In genomic region chr11:11077898-11078297, GRCh38 we compare ENCODE assay signal across 17 cellular contexts.
"Had no signal": no experiment of that assay in that cellular context is flagged by ENCODE, and none has a peak within 500 bp of the region (broad histone marks: within the 10 kb centered on the region; RNA-seq: fewer than 3 reads in every experiment).

No MANE protein-coding gene starts in this region.

- ATAC-seq: foreskin keratinocyte, heart right ventricle, left cardiac atrium, left lung, left ventricle myocardium superior, lower lobe of right lung, mucosa of descending colon had no signal

- H3K27ac ChIP-seq: coronary artery, dorsolateral prefrontal cortex, esophagus muscularis mucosa, foreskin keratinocyte, heart right ventricle, left lung, lower lobe of right lung had no signal

- H3K9me3 ChIP-seq: esophagus muscularis mucosa, heart right ventricle, left lung, lower lobe of right lung, mucosa of descending colon had no signal

- H3K36me3 Mint-ChIP-seq: mesothelial cell of epicardium had no signal

- H3K4me3 Mint-ChIP-seq: mesothelial cell of epicardium had no signal

- H3K27ac Mint-ChIP-seq: mesothelial cell of epicardium had no signal

- H3K36me3 ChIP-seq: esophagus muscularis mucosa, heart right ventricle, left lung, lower lobe of right lung had no signal

- H3K4me3 ChIP-seq: coronary artery, dorsolateral prefrontal cortex, esophagus muscularis mucosa, heart right ventricle, left lung, lower lobe of right lung, mucosa of descending colon had no signal

- H3K4me1 ChIP-seq: foreskin keratinocyte, left lung, lower lobe of right lung had no signal

- DNase-seq: dermis blood vessel endothelial cell; dorsolateral prefrontal cortex; effector CD4-positive, alpha-beta T cell; effector memory CD4-positive, alpha-beta T cell; foreskin keratinocyte; glutamatergic neuron; head of caudate nucleus; heart right ventricle; hippocampal formation; left cardiac atrium; left lung; left ventricle myocardium superior; lower lobe of right lung; mucosa of descending colon had no signal

- H3K27me3 ChIP-seq: dorsolateral prefrontal cortex, esophagus muscularis mucosa, heart right ventricle, left lung had no signal
